In the genomic region with DNA sequence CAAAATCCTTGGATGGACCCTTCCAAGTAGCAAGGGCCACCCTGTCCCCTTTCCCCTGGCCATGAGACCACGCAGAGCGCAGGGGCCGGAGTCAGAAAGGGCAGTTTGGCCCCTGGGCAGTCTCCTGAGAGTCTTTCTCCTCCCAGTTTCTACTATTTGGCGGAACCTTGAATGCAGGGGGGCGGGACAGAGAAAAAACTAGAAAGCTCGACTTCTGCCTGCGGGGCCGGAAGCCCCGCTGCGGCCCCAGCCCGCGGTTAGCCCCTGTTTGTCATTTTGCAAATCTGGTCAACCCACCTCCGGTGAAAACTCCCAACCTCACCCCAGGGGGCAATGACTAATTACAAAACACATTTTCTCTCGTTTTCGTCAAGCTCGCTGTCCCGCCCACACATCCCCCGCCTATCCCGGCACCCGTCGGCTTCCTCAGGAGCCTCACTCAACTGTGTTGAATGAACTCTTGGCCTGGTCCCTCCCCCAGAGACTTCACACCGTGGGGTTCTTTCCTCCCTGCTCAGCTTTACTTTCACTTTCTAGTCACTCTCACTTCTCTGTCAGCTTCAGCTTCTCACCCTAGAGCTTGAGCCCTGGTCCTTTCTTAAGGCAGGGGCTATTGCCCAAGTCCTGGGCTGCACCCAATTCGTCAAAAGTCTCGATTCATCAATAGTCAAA, we compare ENCODE assay signal across 1 cellular context.
A peak's percentile ranks its signal among the peaks of the same experiment; 100 is the strongest.
TF ChIP-seq lines count a peak whose summit lies in the region.

No MANE protein-coding gene starts in this region.

TF ChIP-seq in HEK293, 187 proteins besides CTCF, POLR2A, EP300 and RAD21 (continued from another document and continues in another):
- TF ChIP-seq, protein P1, sequence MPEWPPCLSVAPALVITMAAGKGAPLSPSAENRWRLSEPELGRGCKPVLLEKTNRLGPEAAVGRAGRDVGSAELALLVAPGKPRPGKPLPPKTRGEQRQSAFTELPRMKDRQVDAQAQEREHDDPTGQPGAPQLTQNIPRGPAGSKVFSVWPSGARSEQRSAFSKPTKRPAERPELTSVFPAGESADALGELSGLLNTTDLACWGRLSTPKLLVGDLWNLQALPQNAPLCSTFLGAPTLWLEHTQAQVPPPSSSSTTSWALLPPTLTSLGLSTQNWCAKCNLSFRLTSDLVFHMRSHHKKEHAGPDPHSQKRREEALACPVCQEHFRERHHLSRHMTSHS (tag by site-specific recombination; IDR thresholded peaks at IDR 0.05) = no peak
- peak; percentile 78 for TF ChIP-seq ZNF394 (tag by site-specific recombination; IDR thresholded peaks at IDR 0.05; ENCODE audit: borderline replicate concordance)
- TF ChIP-seq, protein P2, sequence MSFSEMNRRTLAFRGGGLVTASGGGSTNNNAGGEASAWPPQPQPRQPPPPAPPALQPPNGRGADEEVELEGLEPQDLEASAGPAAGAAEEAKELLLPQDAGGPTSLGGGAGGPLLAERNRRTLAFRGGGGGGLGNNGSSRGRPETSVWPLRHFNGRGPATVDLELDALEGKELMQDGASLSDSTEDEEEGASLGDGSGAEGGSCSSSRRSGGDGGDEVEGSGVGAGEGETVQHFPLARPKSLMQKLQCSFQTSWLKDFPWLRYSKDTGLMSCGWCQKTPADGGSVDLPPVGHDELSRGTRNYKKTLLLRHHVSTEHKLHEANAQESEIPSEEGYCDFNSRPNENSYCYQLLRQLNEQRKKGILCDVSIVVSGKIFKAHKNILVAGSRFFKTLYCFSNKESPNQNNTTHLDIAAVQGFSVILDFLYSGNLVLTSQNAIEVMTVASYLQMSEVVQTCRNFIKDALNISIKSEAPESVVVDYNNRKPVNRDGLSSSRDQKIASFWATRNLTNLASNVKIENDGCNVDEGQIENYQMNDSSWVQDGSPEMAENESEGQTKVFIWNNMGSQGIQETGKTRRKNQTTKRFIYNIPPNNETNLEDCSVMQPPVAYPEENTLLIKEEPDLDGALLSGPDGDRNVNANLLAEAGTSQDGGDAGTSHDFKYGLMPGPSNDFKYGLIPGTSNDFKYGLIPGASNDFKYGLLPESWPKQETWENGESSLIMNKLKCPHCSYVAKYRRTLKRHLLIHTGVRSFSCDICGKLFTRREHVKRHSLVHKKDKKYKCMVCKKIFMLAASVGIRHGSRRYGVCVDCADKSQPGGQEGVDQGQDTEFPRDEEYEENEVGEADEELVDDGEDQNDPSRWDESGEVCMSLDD (tag by site-specific recombination; IDR thresholded peaks at IDR 0.05) = no peak
- no peak for TF ChIP-seq ZNF596 (tag by site-specific recombination; IDR thresholded peaks at IDR 0.05)
- TF ChIP-seq, protein P3, sequence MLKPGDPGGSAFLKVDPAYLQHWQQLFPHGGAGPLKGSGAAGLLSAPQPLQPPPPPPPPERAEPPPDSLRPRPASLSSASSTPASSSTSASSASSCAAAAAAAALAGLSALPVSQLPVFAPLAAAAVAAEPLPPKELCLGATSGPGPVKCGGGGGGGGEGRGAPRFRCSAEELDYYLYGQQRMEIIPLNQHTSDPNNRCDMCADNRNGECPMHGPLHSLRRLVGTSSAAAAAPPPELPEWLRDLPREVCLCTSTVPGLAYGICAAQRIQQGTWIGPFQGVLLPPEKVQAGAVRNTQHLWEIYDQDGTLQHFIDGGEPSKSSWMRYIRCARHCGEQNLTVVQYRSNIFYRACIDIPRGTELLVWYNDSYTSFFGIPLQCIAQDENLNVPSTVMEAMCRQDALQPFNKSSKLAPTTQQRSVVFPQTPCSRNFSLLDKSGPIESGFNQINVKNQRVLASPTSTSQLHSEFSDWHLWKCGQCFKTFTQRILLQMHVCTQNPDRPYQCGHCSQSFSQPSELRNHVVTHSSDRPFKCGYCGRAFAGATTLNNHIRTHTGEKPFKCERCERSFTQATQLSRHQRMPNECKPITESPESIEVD (tag by site-specific recombination; IDR thresholded peaks at IDR 0.05) = peak; percentile 77
- TF ChIP-seq ZNF624 (tag by site-specific recombination; IDR thresholded peaks at IDR 0.05) = no peak
- TF ChIP-seq ZNF530 (tag by site-specific recombination; IDR thresholded peaks at IDR 0.05; ENCODE audit: low read depth) = no peak
- no peak for TF ChIP-seq ZBTB7A (tag by site-specific recombination; IDR thresholded peaks at IDR 0.05; ENCODE audit: low read depth)
- no peak for TF ChIP-seq GLI2 (tag by site-specific recombination; IDR thresholded peaks at IDR 0.05; ENCODE audit: borderline replicate concordance, low read depth)
- no peak for TF ChIP-seq ZNF529 (tag by site-specific recombination; IDR thresholded peaks at IDR 0.05; ENCODE audit: insufficient replicate concordance)
- TF ChIP-seq ZIC2 (tag by site-specific recombination; IDR thresholded peaks at IDR 0.05) = peak; percentile 90
- peak; percentile 93 for TF ChIP-seq SP7 (tag by site-specific recombination; IDR thresholded peaks at IDR 0.05)
- TF ChIP-seq ZNF571 (tag by site-specific recombination; IDR thresholded peaks at IDR 0.05) = no peak
- TF ChIP-seq ZNF549 (tag by site-specific recombination; IDR thresholded peaks at IDR 0.05) = no peak
- TF ChIP-seq, protein P4, sequence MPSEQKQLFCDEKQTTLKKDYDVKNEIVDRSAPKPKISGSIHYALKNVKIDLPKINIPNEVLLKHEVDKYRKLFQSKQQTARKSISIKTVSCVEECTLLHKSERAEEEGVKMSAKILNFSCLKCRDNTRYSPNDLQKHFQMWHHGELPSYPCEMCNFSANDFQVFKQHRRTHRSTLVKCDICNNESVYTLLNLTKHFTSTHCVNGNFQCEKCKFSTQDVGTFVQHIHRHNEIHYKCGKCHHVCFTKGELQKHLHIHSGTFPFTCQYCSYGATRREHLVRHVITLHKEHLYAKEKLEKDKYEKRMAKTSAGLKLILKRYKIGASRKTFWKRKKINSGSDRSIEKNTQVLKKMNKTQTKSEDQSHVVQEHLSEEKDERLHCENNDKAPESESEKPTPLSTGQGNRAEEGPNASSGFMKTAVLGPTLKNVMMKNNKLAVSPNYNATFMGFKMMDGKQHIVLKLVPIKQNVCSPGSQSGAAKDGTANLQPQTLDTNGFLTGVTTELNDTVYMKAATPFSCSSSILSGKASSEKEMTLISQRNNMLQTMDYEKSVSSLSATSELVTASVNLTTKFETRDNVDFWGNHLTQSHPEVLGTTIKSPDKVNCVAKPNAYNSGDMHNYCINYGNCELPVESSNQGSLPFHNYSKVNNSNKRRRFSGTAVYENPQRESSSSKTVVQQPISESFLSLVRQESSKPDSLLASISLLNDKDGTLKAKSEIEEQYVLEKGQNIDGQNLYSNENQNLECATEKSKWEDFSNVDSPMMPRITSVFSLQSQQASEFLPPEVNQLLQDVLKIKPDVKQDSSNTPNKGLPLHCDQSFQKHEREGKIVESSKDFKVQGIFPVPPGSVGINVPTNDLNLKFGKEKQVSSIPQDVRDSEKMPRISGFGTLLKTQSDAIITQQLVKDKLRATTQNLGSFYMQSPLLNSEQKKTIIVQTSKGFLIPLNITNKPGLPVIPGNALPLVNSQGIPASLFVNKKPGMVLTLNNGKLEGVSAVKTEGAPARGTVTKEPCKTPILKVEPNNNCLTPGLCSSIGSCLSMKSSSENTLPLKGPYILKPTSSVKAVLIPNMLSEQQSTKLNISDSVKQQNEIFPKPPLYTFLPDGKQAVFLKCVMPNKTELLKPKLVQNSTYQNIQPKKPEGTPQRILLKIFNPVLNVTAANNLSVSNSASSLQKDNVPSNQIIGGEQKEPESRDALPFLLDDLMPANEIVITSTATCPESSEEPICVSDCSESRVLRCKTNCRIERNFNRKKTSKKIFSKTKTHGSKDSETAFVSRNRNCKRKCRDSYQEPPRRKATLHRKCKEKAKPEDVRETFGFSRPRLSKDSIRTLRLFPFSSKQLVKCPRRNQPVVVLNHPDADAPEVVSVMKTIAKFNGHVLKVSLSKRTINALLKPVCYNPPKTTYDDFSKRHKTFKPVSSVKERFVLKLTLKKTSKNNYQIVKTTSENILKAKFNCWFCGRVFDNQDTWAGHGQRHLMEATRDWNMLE (tag by site-specific recombination; conservative IDR thresholded peaks at IDR 0.05; ENCODE audit: low read depth) = no peak
- no peak for TF ChIP-seq ZNF350 (tag by site-specific recombination; IDR thresholded peaks at IDR 0.05)
- no peak for TF ChIP-seq SALL2 (tag by site-specific recombination; IDR thresholded peaks at IDR 0.05; ENCODE audit: borderline replicate concordance)
- no peak for TF ChIP-seq ZNF521 (tag by site-specific recombination; IDR thresholded peaks at IDR 0.05)
- no peak for TF ChIP-seq ZNF24 (tag by site-specific recombination; IDR thresholded peaks at IDR 0.05)
- TF ChIP-seq, protein P5, sequence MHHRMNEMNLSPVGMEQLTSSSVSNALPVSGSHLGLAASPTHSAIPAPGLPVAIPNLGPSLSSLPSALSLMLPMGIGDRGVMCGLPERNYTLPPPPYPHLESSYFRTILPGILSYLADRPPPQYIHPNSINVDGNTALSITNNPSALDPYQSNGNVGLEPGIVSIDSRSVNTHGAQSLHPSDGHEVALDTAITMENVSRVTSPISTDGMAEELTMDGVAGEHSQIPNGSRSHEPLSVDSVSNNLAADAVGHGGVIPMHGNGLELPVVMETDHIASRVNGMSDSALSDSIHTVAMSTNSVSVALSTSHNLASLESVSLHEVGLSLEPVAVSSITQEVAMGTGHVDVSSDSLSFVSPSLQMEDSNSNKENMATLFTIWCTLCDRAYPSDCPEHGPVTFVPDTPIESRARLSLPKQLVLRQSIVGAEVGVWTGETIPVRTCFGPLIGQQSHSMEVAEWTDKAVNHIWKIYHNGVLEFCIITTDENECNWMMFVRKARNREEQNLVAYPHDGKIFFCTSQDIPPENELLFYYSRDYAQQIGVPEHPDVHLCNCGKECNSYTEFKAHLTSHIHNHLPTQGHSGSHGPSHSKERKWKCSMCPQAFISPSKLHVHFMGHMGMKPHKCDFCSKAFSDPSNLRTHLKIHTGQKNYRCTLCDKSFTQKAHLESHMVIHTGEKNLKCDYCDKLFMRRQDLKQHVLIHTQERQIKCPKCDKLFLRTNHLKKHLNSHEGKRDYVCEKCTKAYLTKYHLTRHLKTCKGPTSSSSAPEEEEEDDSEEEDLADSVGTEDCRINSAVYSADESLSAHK (tag by site-specific recombination; IDR thresholded peaks at IDR 0.05) = no peak
- TF ChIP-seq ZNF621 (tag by site-specific recombination; IDR thresholded peaks at IDR 0.05) = no peak
- TF ChIP-seq ZNF555 (tag by site-specific recombination; conservative IDR thresholded peaks at IDR 0.05) = no peak
- TF ChIP-seq ZNF10 (tag by site-specific recombination; IDR thresholded peaks at IDR 0.05) = no peak
- TF ChIP-seq ZNF112 (tag by site-specific recombination; IDR thresholded peaks at IDR 0.05) = no peak
- no peak for TF ChIP-seq SCRT1 (tag by site-specific recombination; IDR thresholded peaks at IDR 0.05; ENCODE audit: borderline replicate concordance)
- TF ChIP-seq, protein P6, sequence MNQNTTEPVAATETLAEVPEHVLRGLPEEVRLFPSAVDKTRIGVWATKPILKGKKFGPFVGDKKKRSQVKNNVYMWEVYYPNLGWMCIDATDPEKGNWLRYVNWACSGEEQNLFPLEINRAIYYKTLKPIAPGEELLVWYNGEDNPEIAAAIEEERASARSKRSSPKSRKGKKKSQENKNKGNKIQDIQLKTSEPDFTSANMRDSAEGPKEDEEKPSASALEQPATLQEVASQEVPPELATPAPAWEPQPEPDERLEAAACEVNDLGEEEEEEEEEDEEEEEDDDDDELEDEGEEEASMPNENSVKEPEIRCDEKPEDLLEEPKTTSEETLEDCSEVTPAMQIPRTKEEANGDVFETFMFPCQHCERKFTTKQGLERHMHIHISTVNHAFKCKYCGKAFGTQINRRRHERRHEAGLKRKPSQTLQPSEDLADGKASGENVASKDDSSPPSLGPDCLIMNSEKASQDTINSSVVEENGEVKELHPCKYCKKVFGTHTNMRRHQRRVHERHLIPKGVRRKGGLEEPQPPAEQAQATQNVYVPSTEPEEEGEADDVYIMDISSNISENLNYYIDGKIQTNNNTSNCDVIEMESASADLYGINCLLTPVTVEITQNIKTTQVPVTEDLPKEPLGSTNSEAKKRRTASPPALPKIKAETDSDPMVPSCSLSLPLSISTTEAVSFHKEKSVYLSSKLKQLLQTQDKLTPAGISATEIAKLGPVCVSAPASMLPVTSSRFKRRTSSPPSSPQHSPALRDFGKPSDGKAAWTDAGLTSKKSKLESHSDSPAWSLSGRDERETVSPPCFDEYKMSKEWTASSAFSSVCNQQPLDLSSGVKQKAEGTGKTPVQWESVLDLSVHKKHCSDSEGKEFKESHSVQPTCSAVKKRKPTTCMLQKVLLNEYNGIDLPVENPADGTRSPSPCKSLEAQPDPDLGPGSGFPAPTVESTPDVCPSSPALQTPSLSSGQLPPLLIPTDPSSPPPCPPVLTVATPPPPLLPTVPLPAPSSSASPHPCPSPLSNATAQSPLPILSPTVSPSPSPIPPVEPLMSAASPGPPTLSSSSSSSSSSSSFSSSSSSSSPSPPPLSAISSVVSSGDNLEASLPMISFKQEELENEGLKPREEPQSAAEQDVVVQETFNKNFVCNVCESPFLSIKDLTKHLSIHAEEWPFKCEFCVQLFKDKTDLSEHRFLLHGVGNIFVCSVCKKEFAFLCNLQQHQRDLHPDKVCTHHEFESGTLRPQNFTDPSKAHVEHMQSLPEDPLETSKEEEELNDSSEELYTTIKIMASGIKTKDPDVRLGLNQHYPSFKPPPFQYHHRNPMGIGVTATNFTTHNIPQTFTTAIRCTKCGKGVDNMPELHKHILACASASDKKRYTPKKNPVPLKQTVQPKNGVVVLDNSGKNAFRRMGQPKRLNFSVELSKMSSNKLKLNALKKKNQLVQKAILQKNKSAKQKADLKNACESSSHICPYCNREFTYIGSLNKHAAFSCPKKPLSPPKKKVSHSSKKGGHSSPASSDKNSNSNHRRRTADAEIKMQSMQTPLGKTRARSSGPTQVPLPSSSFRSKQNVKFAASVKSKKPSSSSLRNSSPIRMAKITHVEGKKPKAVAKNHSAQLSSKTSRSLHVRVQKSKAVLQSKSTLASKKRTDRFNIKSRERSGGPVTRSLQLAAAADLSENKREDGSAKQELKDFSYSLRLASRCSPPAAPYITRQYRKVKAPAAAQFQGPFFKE (tag by site-specific recombination; IDR thresholded peaks at IDR 0.05; ENCODE audit: borderline replicate concordance) = no peak
- no peak for TF ChIP-seq ZNF660 (tag by site-specific recombination; IDR thresholded peaks at IDR 0.05)
- no peak for TF ChIP-seq ZNF791 (tag by site-specific recombination; IDR thresholded peaks at IDR 0.05)
- no peak for TF ChIP-seq ZNF2 (tag by site-specific recombination; IDR thresholded peaks at IDR 0.05)
- no peak for TF ChIP-seq ZFP37 (tag by site-specific recombination; IDR thresholded peaks at IDR 0.05)
- TF ChIP-seq ZBTB48 (tag by site-specific recombination; IDR thresholded peaks at IDR 0.05) = no peak
- TF ChIP-seq, protein P7, sequence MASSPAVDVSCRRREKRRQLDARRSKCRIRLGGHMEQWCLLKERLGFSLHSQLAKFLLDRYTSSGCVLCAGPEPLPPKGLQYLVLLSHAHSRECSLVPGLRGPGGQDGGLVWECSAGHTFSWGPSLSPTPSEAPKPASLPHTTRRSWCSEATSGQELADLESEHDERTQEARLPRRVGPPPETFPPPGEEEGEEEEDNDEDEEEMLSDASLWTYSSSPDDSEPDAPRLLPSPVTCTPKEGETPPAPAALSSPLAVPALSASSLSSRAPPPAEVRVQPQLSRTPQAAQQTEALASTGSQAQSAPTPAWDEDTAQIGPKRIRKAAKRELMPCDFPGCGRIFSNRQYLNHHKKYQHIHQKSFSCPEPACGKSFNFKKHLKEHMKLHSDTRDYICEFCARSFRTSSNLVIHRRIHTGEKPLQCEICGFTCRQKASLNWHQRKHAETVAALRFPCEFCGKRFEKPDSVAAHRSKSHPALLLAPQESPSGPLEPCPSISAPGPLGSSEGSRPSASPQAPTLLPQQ (tag by site-specific recombination; IDR thresholded peaks at IDR 0.05) = no peak
- TF ChIP-seq GLIS2 (tag by site-specific recombination; IDR thresholded peaks at IDR 0.05) = peak; percentile 64
- no peak for TF ChIP-seq ZNF132 (tag by site-specific recombination; IDR thresholded peaks at IDR 0.05; ENCODE audit: borderline replicate concordance)
